In genomic region chr16:89365044-89365467, GRCh38 we compare ENCODE assay signal across 11 cellular contexts.
A peak's percentile ranks its signal among the peaks of the same experiment; 100 is the strongest.
DNase-seq lines count a peak whose midpoint lies in the region; ATAC-seq, FAIRE-seq and TF ChIP-seq lines count a peak whose summit lies in the region.
"Had no signal": no experiment of that assay in that cellular context is flagged by ENCODE, and none has a peak within 500 bp of the region (broad histone marks: within the 10 kb centered on the region; RNA-seq: fewer than 3 reads in every experiment).

No MANE protein-coding gene starts in this region.

- peaks cover 96% of the 10 kb centered on the region for H4K20me1 ChIP-seq in astrocyte (ENCODE audit: insufficient read depth, low read length)

- H3K27me3 Mint-ChIP-seq in CD8-positive, alpha-beta T cell (ENCODE audit: low read depth): no peaks in the 10 kb centered on the region
- H3K27me3 Mint-ChIP-seq in HFFc6 (ENCODE audit: insufficient read depth) (peaks cover 8% of the 10 kb centered on the region), astrocyte (ENCODE audit: low read depth, unreplicated experiment) (no peaks in the 10 kb centered on the region), nephron (ENCODE audit: low read depth) (no peaks in the 10 kb centered on the region)
- no peaks in the 10 kb centered on the region for H3K27me3 Mint-ChIP-seq in effector memory CD8-positive, alpha-beta T cell

- peak overlapping the region; percentile 52 for H3K9ac ChIP-seq in astrocyte (ENCODE audit: low read length)

- H3K27me3 ChIP-seq in CD8-positive, alpha-beta T cell (ENCODE audit: insufficient read depth, low read length): no peaks in the 10 kb centered on the region
- H3K27me3 ChIP-seq in astrocyte (ENCODE audit: insufficient read depth, low read length): no peaks in the 10 kb centered on the region

- peaks cover 75% of the 10 kb centered on the region for H3K4me1 ChIP-seq in CD8-positive, alpha-beta T cell (ENCODE audit: insufficient read depth, low read length)
- peaks cover 59% of the 10 kb centered on the region for H3K4me1 ChIP-seq in astrocyte (ENCODE audit: insufficient read depth, low read length)

- peak overlapping the region; percentile 46 for H3K4me2 ChIP-seq in astrocyte (ENCODE audit: low read length)

- no peak overlapping the region for H2AFZ ChIP-seq in astrocyte (ENCODE audit: low read depth, low read length)

- H3K79me2 ChIP-seq in astrocyte (ENCODE audit: insufficient read depth, low read length): peaks cover 97% of the 10 kb centered on the region

- peaks cover 90% of the 10 kb centered on the region for H3K4me1 Mint-ChIP-seq in CD8-positive, alpha-beta T cell (ENCODE audit: low read depth)
- H3K4me1 Mint-ChIP-seq in HFFc6 (ENCODE audit: low read depth) (peaks cover 85% of the 10 kb centered on the region), astrocyte (ENCODE audit: low read depth, unreplicated experiment) (peaks cover 80% of the 10 kb centered on the region), nephron (peaks cover 77% of the 10 kb centered on the region)
- H3K4me1 Mint-ChIP-seq in effector memory CD8-positive, alpha-beta T cell (ENCODE audit: low read depth in 2 of 2): peaks cover 70 to 77% of the 10 kb centered on the region in 2 donors

- peaks cover 24% of the 10 kb centered on the region for H3K36me3 Mint-ChIP-seq in CD8-positive, alpha-beta T cell
- peaks cover 9% of the 10 kb centered on the region; the same call in 1 of the 2 replicates for H3K36me3 Mint-ChIP-seq in HFFc6 (ENCODE audit: low read depth)
- peaks cover 16% of the 10 kb centered on the region for H3K36me3 Mint-ChIP-seq in astrocyte (ENCODE audit: low read depth, unreplicated experiment)
- H3K36me3 Mint-ChIP-seq in nephron (ENCODE audit: low read depth): no peaks in the 10 kb centered on the region
- H3K36me3 Mint-ChIP-seq in effector memory CD8-positive, alpha-beta T cell (ENCODE audit: insufficient read depth): peaks cover 33% of the 10 kb centered on the region

- no peak for ATAC-seq in CD8-positive, alpha-beta T cell
- no peak for ATAC-seq in HG03460 (IDR thresholded peaks at IDR 0.05; ENCODE audit: unreplicated experiment)
- no peak for ATAC-seq in effector memory CD8-positive, alpha-beta T cell (replicated peaks)
- ATAC-seq in HG02870 (IDR thresholded peaks at IDR 0.05; ENCODE audit: unreplicated experiment): no peak

- H3K9me3 Mint-ChIP-seq in CD8-positive, alpha-beta T cell: no peaks in the 10 kb centered on the region
- H3K9me3 Mint-ChIP-seq in HFFc6 (no peaks in the 10 kb centered on the region), astrocyte (ENCODE audit: unreplicated experiment) (no peaks in the 10 kb centered on the region), nephron (no peaks in the 10 kb centered on the region)
- no peaks in the 10 kb centered on the region for H3K9me3 Mint-ChIP-seq in effector memory CD8-positive, alpha-beta T cell

- POLR2A ChIA-PET in CD8-positive, alpha-beta T cell (lab: Charles Lee): no interaction called here

- no peak overlapping the region for H3K27ac ChIP-seq in CD8-positive, alpha-beta T cell (ENCODE audit: low read depth, low read length)
- H3K27ac ChIP-seq in astrocyte (ENCODE audit: low read depth, low read length): peak overlapping the region; percentile 83

- intact Hi-C loops in CD8-positive, alpha-beta T cell (cut with DNase I, micrococcal nuclease): no loop called here

- DNase-seq in CD8-positive, alpha-beta T cell: no peak
- peak; percentile 77 for DNase-seq in HFFc6
- DNase-seq in astrocyte (ENCODE audit: low read depth): peak; percentile 86
- DNase-seq in HPDE6-E6E7 (ENCODE audit: extremely low spot score): no peak
- DNase-seq in effector memory CD8-positive, alpha-beta T cell: no peak
- DNase-seq: activated CD8-positive, alpha-beta memory T cell treated with anti-CD3 and anti-CD28 coated beads for 24 hours; NCI-H69 had no signal

- no peaks in the 10 kb centered on the region for H3K36me3 ChIP-seq in CD8-positive, alpha-beta T cell (ENCODE audit: insufficient read depth, low read length)
- peaks cover 7% of the 10 kb centered on the region for H3K36me3 ChIP-seq in astrocyte (ENCODE audit: insufficient read depth, low read length)

- H3K9me3 ChIP-seq in CD8-positive, alpha-beta T cell (ENCODE audit: low read length): no peaks in the 10 kb centered on the region
- no peaks in the 10 kb centered on the region for H3K9me3 ChIP-seq in astrocyte (ENCODE audit: insufficient read depth, low read depth, low read length)

- peak overlapping the region; percentile 10 for H3K27ac Mint-ChIP-seq in CD8-positive, alpha-beta T cell
- H3K27ac Mint-ChIP-seq in HFFc6 (peak overlapping the region; percentile 96), astrocyte (ENCODE audit: unreplicated experiment) (peak overlapping the region; percentile 66), nephron (peak overlapping the region; percentile 5 to 65 (median 15))
- H3K27ac Mint-ChIP-seq in effector memory CD8-positive, alpha-beta T cell: peak overlapping the region in 1 of 2 donors; percentile 83

- peak; percentile 34 for FAIRE-seq in astrocyte (lab: Jason Lieb, UNC)
- FAIRE-seq: endometrium had no signal

- H3K4me3 Mint-ChIP-seq in CD8-positive, alpha-beta T cell: no peak overlapping the region
- peak overlapping the region; percentile 76 for H3K4me3 Mint-ChIP-seq in HFFc6
- peak overlapping the region; percentile 35 for H3K4me3 Mint-ChIP-seq in astrocyte (ENCODE audit: unreplicated experiment)
- H3K4me3 Mint-ChIP-seq in nephron: no peak overlapping the region
- H3K4me3 Mint-ChIP-seq in effector memory CD8-positive, alpha-beta T cell: peak overlapping the region in 1 of 2 donors; percentile 78

- CTCF ChIA-PET in CD8-positive, alpha-beta T cell (lab: Charles Lee): no interaction called here

- no peak for TF ChIP-seq CTCF in CD8-positive, alpha-beta T cell (IDR thresholded peaks at IDR 0.05)
- TF ChIP-seq CTCF in HFFc6 (IDR thresholded peaks at IDR 0.05) (no peak), astrocyte (IDR thresholded peaks at IDR 0.05; ENCODE audit: insufficient read depth, low read depth, low read length) (no peak), nephron (IDR thresholded peaks at IDR 0.05; ENCODE audit: unreplicated experiment in 3 of 3) (no peak)

- H3K4me3 ChIP-seq in CD8-positive, alpha-beta T cell (ENCODE audit: low read depth, low read length): no peak overlapping the region
- no peak overlapping the region for H3K4me3 ChIP-seq in astrocyte (ENCODE audit: insufficient read depth, low read depth, low read length)

Comparison
In these comparisons a context has a peak if more than half of its experiments do, and no peak if none do; other contexts are left out.
1. DNase-seq: peak in HFFc6 (single experiment) and astrocyte (single experiment); none in CD8-positive, alpha-beta T cell (0 of 7), HPDE6-E6E7 (single experiment) and effector memory CD8-positive, alpha-beta T cell (0 of 3).
2. H3K4me3 Mint-ChIP-seq: peak in HFFc6 (single experiment) and astrocyte (single experiment); none in CD8-positive, alpha-beta T cell (single experiment) and nephron (0 of 3).